In the genomic region with DNA sequence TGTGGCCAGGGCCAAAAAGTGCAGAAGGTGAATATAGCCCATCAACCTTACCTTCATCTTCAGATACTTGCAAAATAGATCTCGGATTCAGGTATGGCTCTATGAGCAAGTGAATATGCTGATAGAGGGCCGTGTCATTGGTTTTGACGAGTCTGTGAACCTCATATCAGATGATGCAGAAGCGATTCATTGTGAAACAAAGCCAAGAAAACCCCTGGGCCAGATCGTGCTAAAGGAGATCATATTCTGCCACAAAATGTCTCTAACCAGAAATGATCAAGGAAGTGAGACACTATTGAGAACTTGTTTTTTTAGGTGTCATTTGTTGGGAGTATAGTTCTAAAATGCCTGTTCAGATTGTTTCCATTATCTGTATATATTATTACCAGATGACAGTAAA, we compare ENCODE assay signal across 1 cellular context.
TF ChIP-seq lines count a peak whose summit lies in the region.

No MANE protein-coding gene starts in this region.

TF ChIP-seq in GM12878, 131 proteins besides CTCF, POLR2A, EP300 and RAD21 (continued from another document and continues in another):
- TF ChIP-seq, protein P1, sequence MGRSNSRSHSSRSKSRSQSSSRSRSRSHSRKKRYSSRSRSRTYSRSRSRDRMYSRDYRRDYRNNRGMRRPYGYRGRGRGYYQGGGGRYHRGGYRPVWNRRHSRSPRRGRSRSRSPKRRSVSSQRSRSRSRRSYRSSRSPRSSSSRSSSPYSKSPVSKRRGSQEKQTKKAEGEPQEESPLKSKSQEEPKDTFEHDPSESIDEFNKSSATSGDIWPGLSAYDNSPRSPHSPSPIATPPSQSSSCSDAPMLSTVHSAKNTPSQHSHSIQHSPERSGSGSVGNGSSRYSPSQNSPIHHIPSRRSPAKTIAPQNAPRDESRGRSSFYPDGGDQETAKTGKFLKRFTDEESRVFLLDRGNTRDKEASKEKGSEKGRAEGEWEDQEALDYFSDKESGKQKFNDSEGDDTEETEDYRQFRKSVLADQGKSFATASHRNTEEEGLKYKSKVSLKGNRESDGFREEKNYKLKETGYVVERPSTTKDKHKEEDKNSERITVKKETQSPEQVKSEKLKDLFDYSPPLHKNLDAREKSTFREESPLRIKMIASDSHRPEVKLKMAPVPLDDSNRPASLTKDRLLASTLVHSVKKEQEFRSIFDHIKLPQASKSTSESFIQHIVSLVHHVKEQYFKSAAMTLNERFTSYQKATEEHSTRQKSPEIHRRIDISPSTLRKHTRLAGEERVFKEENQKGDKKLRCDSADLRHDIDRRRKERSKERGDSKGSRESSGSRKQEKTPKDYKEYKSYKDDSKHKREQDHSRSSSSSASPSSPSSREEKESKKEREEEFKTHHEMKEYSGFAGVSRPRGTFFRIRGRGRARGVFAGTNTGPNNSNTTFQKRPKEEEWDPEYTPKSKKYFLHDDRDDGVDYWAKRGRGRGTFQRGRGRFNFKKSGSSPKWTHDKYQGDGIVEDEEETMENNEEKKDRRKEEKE (IDR thresholded peaks at IDR 0.05) = no peak
- TF ChIP-seq PAX5 (IDR thresholded peaks at IDR 0.05; ENCODE audit: borderline replicate concordance, low read depth, low read length) (no peak), MYC (IDR thresholded peaks at IDR 0.05; ENCODE audit: insufficient read depth, insufficient read length, insufficient replicate concordance, low read length, severe bottlenecking) (no peak), YBX1 (IDR thresholded peaks at IDR 0.05) (no peak), HCFC1 (IDR thresholded peaks at IDR 0.05; ENCODE audit: low read length) (no peak), STAT1 (conservative IDR thresholded peaks at IDR 0.05) (no peak), NR2C2 (IDR thresholded peaks at IDR 0.05; ENCODE audit: borderline replicate concordance, control insufficient read depth, insufficient read length, low read depth) (no peak), NBN (IDR thresholded peaks at IDR 0.05) (0 out of 2 replicates have a peak, but pooled peaks have one; percentile 35), IKZF1 (conservative IDR thresholded peaks at IDR 0.05) (peak; percentile 32; the same call in 1 of the 2 replicates), RFX5 (IDR thresholded peaks at IDR 0.05; ENCODE audit: low read depth, low read length) (no peak), SRF (IDR thresholded peaks at IDR 0.05; ENCODE audit: low read depth in 2 of 2, low read length in 2 of 2) (no peak), GATAD2B (conservative IDR thresholded peaks at IDR 0.05; ENCODE audit: low read depth) (no peak), TCF7 (IDR thresholded peaks at IDR 0.05; ENCODE audit: borderline replicate concordance) (no peak), NFXL1 (IDR thresholded peaks at IDR 0.05; ENCODE audit: borderline replicate concordance) (no peak), RB1 (IDR thresholded peaks at IDR 0.05; ENCODE audit: borderline replicate concordance) (no peak), ZNF24 (IDR thresholded peaks at IDR 0.05) (no peak), ASH2L (IDR thresholded peaks at IDR 0.05; ENCODE audit: borderline replicate concordance, low read depth) (no peak), ATF7 (IDR thresholded peaks at IDR 0.05; ENCODE audit: low read depth) (peak; percentile 77; the same call in 1 of the 2 replicates), BMI1 (IDR thresholded peaks at IDR 0.05; ENCODE audit: borderline replicate concordance) (no peak), ZNF622 (IDR thresholded peaks at IDR 0.05) (no peak), SP1 (IDR thresholded peaks at IDR 0.05; ENCODE audit: low read depth, low read length) (no peak), CEBPB (IDR thresholded peaks at IDR 0.05; ENCODE audit: borderline replicate concordance in 1 of 2, low read depth in 2 of 2, low read length in 2 of 2) (no peak), KAT2A (conservative IDR thresholded peaks at IDR 0.05; ENCODE audit: control insufficient read depth, low read depth, low read length) (no peak), LARP7 (IDR thresholded peaks at IDR 0.05) (no peak), SREBF2 (IDR thresholded peaks at IDR 0.05; ENCODE audit: low read length) (no peak), MXI1 (IDR thresholded peaks at IDR 0.05; ENCODE audit: low read depth, low read length) (no peak), NFIC (IDR thresholded peaks at IDR 0.05; ENCODE audit: low read depth, low read length) (peak; percentile 78), FOS (IDR thresholded peaks at IDR 0.05; ENCODE audit: borderline replicate concordance, extremely low read depth, insufficient read length) (no peak), TAF1 (IDR thresholded peaks at IDR 0.05; ENCODE audit: borderline replicate concordance, low read depth, low read length) (no peak), TCF12 (IDR thresholded peaks at IDR 0.05; ENCODE audit: low read depth, low read length) (no peak), IRF4 (IDR thresholded peaks at IDR 0.05; ENCODE audit: low read depth, low read length) (peak; percentile 66), SPI1 (IDR thresholded peaks at IDR 0.05; ENCODE audit: borderline replicate concordance, insufficient read depth, low read depth, low read length) (peak; percentile 70; the same call in 1 of the 2 replicates), BRCA1 (IDR thresholded peaks at IDR 0.05; ENCODE audit: low read depth, low read length) (no peak), POU2F2 (IDR thresholded peaks at IDR 0.05; ENCODE audit: borderline replicate concordance, low read depth, low read length) (no peak), ZNF274 (IDR thresholded peaks at IDR 0.05; ENCODE audit: insufficient read depth, insufficient read length) (no peak)
- TF ChIP-seq, protein P2, sequence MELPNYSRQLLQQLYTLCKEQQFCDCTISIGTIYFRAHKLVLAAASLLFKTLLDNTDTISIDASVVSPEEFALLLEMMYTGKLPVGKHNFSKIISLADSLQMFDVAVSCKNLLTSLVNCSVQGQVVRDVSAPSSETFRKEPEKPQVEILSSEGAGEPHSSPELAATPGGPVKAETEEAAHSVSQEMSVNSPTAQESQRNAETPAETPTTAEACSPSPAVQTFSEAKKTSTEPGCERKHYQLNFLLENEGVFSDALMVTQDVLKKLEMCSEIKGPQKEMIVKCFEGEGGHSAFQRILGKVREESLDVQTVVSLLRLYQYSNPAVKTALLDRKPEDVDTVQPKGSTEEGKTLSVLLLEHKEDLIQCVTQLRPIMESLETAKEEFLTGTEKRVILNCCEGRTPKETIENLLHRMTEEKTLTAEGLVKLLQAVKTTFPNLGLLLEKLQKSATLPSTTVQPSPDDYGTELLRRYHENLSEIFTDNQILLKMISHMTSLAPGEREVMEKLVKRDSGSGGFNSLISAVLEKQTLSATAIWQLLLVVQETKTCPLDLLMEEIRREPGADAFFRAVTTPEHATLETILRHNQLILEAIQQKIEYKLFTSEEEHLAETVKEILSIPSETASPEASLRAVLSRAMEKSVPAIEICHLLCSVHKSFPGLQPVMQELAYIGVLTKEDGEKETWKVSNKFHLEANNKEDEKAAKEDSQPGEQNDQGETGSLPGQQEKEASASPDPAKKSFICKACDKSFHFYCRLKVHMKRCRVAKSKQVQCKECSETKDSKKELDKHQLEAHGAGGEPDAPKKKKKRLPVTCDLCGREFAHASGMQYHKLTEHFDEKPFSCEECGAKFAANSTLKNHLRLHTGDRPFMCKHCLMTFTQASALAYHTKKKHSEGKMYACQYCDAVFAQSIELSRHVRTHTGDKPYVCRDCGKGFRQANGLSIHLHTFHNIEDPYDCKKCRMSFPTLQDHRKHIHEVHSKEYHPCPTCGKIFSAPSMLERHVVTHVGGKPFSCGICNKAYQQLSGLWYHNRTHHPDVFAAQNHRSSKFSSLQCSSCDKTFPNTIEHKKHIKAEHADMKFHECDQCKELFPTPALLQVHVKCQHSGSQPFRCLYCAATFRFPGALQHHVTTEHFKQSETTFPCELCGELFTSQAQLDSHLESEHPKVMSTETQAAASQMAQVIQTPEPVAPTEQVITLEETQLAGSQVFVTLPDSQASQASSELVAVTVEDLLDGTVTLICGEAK (IDR thresholded peaks at IDR 0.05; ENCODE audit: borderline replicate concordance) = no peak
- TF ChIP-seq, protein P3, sequence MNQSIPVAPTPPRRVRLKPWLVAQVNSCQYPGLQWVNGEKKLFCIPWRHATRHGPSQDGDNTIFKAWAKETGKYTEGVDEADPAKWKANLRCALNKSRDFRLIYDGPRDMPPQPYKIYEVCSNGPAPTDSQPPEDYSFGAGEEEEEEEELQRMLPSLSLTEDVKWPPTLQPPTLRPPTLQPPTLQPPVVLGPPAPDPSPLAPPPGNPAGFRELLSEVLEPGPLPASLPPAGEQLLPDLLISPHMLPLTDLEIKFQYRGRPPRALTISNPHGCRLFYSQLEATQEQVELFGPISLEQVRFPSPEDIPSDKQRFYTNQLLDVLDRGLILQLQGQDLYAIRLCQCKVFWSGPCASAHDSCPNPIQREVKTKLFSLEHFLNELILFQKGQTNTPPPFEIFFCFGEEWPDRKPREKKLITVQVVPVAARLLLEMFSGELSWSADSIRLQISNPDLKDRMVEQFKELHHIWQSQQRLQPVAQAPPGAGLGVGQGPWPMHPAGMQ (IDR thresholded peaks at IDR 0.05; ENCODE audit: borderline replicate concordance) = no peak
- TF ChIP-seq, protein P4, sequence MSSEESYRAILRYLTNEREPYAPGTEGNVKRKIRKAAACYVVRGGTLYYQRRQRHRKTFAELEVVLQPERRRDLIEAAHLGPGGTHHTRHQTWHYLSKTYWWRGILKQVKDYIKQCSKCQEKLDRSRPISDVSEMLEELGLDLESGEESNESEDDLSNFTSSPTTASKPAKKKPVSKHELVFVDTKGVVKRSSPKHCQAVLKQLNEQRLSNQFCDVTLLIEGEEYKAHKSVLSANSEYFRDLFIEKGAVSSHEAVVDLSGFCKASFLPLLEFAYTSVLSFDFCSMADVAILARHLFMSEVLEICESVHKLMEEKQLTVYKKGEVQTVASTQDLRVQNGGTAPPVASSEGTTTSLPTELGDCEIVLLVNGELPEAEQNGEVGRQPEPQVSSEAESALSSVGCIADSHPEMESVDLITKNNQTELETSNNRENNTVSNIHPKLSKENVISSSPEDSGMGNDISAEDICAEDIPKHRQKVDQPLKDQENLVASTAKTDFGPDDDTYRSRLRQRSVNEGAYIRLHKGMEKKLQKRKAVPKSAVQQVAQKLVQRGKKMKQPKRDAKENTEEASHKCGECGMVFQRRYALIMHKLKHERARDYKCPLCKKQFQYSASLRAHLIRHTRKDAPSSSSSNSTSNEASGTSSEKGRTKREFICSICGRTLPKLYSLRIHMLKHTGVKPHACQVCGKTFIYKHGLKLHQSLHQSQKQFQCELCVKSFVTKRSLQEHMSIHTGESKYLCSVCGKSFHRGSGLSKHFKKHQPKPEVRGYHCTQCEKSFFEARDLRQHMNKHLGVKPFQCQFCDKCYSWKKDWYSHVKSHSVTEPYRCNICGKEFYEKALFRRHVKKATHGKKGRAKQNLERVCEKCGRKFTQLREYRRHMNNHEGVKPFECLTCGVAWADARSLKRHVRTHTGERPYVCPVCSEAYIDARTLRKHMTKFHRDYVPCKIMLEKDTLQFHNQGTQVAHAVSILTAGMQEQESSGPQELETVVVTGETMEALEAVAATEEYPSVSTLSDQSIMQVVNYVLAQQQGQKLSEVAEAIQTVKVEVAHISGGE (CRISPR knock-in tag; IDR thresholded peaks at IDR 0.05) = no peak
- TF ChIP-seq, protein P5, sequence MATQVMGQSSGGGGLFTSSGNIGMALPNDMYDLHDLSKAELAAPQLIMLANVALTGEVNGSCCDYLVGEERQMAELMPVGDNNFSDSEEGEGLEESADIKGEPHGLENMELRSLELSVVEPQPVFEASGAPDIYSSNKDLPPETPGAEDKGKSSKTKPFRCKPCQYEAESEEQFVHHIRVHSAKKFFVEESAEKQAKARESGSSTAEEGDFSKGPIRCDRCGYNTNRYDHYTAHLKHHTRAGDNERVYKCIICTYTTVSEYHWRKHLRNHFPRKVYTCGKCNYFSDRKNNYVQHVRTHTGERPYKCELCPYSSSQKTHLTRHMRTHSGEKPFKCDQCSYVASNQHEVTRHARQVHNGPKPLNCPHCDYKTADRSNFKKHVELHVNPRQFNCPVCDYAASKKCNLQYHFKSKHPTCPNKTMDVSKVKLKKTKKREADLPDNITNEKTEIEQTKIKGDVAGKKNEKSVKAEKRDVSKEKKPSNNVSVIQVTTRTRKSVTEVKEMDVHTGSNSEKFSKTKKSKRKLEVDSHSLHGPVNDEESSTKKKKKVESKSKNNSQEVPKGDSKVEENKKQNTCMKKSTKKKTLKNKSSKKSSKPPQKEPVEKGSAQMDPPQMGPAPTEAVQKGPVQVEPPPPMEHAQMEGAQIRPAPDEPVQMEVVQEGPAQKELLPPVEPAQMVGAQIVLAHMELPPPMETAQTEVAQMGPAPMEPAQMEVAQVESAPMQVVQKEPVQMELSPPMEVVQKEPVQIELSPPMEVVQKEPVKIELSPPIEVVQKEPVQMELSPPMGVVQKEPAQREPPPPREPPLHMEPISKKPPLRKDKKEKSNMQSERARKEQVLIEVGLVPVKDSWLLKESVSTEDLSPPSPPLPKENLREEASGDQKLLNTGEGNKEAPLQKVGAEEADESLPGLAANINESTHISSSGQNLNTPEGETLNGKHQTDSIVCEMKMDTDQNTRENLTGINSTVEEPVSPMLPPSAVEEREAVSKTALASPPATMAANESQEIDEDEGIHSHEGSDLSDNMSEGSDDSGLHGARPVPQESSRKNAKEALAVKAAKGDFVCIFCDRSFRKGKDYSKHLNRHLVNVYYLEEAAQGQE (IDR thresholded peaks at IDR 0.05; ENCODE audit: low read depth, low read length) = no peak
- TF ChIP-seq, protein P6, sequence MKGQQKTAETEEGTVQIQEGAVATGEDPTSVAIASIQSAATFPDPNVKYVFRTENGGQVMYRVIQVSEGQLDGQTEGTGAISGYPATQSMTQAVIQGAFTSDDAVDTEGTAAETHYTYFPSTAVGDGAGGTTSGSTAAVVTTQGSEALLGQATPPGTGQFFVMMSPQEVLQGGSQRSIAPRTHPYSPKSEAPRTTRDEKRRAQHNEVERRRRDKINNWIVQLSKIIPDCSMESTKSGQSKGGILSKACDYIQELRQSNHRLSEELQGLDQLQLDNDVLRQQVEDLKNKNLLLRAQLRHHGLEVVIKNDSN (IDR thresholded peaks at IDR 0.05; ENCODE audit: borderline replicate concordance, extremely low read length, insufficient read depth, low read depth, low read length) = no peak
- TF ChIP-seq, protein P7, sequence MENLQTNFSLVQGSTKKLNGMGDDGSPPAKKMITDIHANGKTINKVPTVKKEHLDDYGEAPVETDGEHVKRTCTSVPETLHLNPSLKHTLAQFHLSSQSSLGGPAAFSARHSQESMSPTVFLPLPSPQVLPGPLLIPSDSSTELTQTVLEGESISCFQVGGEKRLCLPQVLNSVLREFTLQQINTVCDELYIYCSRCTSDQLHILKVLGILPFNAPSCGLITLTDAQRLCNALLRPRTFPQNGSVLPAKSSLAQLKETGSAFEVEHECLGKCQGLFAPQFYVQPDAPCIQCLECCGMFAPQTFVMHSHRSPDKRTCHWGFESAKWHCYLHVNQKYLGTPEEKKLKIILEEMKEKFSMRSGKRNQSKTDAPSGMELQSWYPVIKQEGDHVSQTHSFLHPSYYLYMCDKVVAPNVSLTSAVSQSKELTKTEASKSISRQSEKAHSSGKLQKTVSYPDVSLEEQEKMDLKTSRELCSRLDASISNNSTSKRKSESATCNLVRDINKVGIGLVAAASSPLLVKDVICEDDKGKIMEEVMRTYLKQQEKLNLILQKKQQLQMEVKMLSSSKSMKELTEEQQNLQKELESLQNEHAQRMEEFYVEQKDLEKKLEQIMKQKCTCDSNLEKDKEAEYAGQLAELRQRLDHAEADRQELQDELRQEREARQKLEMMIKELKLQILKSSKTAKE (IDR thresholded peaks at IDR 0.05; ENCODE audit: low read depth, poor library complexity, severe bottlenecking) = peak; percentile 46
